In genomic region chr20:40689100-40689942, GRCh38 we compare ENCODE assay signal across 8 cellular contexts. TPM values are rescaled to one million over a fixed set of nuclear protein-coding genes. Genes with fewer than 3 reads are reported as not detected.
DNase-seq lines count a peak whose midpoint lies in the region; ATAC-seq and TF ChIP-seq lines count a peak whose summit lies in the region.

MAFB (minus strand) TSS chr20:40689236; CDS start chr20:40688850, 386 bp downstream.

- intact Hi-C loops in CD4-positive, alpha-beta T cell (cut with DNase I, micrococcal nuclease), result no loop called here

- peaks cover 84% of the 10 kb centered on the region for H3K27me3 Mint-ChIP-seq in CD4-positive, alpha-beta T cell
- H3K27me3 Mint-ChIP-seq in T-helper 1 cell treated with Interleukin-12 subunit alpha and Interleukin-12 subunit beta and Interleukin-4 antibody, amounts not matched to agents 30 μg/mL and 1 μg/mL, for 36 hours (ENCODE audit: low read depth), result peaks cover 91% of the 10 kb centered on the region

- no peak within 1 kb of the TSS for H3K27ac Mint-ChIP-seq in CD4-positive, alpha-beta T cell
- peak within 1 kb of the TSS; percentile 41 for H3K27ac Mint-ChIP-seq in T-helper 1 cell treated with Interleukin-12 subunit alpha and Interleukin-12 subunit beta and Interleukin-4 antibody, amounts not matched to agents 30 μg/mL and 1 μg/mL, for 36 hours

- H3K4me1 Mint-ChIP-seq in CD4-positive, alpha-beta T cell (ENCODE audit: low read depth), result no peaks in the 10 kb centered on the region
- H3K4me1 Mint-ChIP-seq in T-helper 1 cell treated with Interleukin-12 subunit alpha and Interleukin-12 subunit beta and Interleukin-4 antibody, amounts not matched to agents 30 μg/mL and 1 μg/mL, for 36 hours (ENCODE audit: low read depth), result peaks cover 1% of the 10 kb centered on the region

- H3K27me3 ChIP-seq in CD4-positive, alpha-beta T cell (ENCODE audit: control insufficient read depth, insufficient read depth, low read length), result peaks cover 87% of the 10 kb centered on the region

- H3K36me3 Mint-ChIP-seq in CD4-positive, alpha-beta T cell (ENCODE audit: low read depth), result no peaks in the 10 kb centered on the region
- H3K36me3 Mint-ChIP-seq in T-helper 1 cell treated with Interleukin-12 subunit alpha and Interleukin-12 subunit beta and Interleukin-4 antibody, amounts not matched to agents 30 μg/mL and 1 μg/mL, for 36 hours (ENCODE audit: low read depth), result no peaks in the 10 kb centered on the region

- POLR2A ChIA-PET in CD4-positive, alpha-beta T cell (lab: Charles Lee), result no interaction called here

- no peak for TF ChIP-seq CTCF in CD4-positive, alpha-beta T cell (IDR thresholded peaks at IDR 0.05)

- peak within 1 kb of the TSS; percentile 81 for H3K4me3 Mint-ChIP-seq in CD4-positive, alpha-beta T cell
- H3K4me3 Mint-ChIP-seq in T-helper 1 cell treated with Interleukin-12 subunit alpha and Interleukin-12 subunit beta and Interleukin-4 antibody, amounts not matched to agents 30 μg/mL and 1 μg/mL, for 36 hours, result peak within 1 kb of the TSS; percentile 63

- H3K9me3 ChIP-seq in CD4-positive, alpha-beta T cell (ENCODE audit: control insufficient read depth, low read length), result no peaks in the 10 kb centered on the region

- H3K9me3 Mint-ChIP-seq in CD4-positive, alpha-beta T cell, result no peaks in the 10 kb centered on the region
- H3K9me3 Mint-ChIP-seq in T-helper 1 cell treated with Interleukin-12 subunit alpha and Interleukin-12 subunit beta and Interleukin-4 antibody, amounts not matched to agents 30 μg/mL and 1 μg/mL, for 36 hours, result no peaks in the 10 kb centered on the region

- CTCF ChIA-PET in CD4-positive, alpha-beta T cell (lab: Charles Lee), result no interaction called here

- in situ Hi-C loops in KBM-7 (cut with MboI; ENCODE audit: low pct_unique_long_range_greater_than_20kb, low sequenced_read_pairs), result no loop called here

- H3K27ac ChIP-seq in CD4-positive, alpha-beta T cell (ENCODE audit: low read depth, low read length), result peak within 1 kb of the TSS; percentile 2

- DNase-seq in CD4-positive, alpha-beta T cell, result peak in 1 of 10 experiments; percentile 11
- peak; percentile 51 for DNase-seq in KBM-7
- DNase-seq in dedifferentiated amniotic fluid mesenchymal stem cell (ENCODE audit: extremely low spot score), result peak; percentile 58
- peak; percentile 96 for DNase-seq in left kidney (ENCODE audit: low read depth, low spot score)
- peak; percentile 71 for DNase-seq in stimulated activated CD4-positive, alpha-beta T cell treated with anti-CD3 and anti-CD28 coated beads, Interleukin-15, amount 100 ng/mL, for 24 hours

- ATAC-seq in CD4-positive, alpha-beta T cell (ENCODE audit: poor library complexity), result peak; percentile 39
- ATAC-seq in GM19395 (IDR thresholded peaks at IDR 0.05; ENCODE audit: unreplicated experiment) (peak; percentile 25), HG02981 (IDR thresholded peaks at IDR 0.05; ENCODE audit: unreplicated experiment) (no peak)

RNA-seq across cellular contexts. Expression of gene MAFB, which starts in this region (rescaled TPM):
- total RNA-seq in CD4-positive, alpha-beta T cell, result 1 to 10 TPM; 3.3 to 3.7 TPM
